Comparison of ENCODE assay signal across 13 cellular contexts in the genomic region with DNA sequence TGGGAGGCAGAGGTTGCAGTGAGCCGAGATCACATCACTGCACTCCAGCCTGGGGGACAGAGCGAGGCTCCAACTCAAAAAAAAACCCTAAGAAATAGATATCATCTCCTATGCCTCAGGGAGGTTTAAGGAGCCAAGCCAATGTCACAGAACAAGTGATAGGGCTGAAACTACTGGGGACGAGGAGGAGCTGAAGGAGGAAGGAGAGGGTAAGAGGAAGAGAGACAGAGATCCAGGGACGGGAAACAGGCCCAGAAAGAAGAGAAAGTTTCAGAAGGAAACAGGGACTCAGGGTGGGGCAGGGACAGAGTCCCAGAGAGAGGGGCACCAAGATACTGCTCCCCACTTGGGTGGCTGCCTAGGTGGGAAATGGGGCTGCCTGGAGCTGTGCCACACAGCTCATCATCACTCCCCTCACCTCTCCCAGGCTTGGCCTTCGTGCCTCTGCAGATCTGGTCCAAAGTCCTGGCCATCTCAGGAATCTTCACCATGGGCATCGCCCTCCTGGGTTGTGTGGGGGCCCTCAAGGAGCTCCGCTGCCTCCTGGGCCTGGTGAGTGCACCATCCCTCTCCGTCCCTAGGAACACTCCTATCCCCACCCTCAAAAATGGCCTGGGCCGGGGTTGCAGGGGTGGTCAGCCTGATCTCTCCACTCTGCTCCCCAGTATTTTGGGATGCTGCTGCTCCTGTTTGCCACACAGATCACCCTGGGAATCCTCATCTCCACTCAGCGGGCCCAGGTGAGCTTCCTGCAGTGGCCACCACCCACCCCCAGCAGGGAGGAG. TPM values are rescaled to one million over a fixed set of nuclear protein-coding genes. Genes with fewer than 3 reads are reported as not detected.
A peak's percentile ranks its signal among the peaks of the same experiment; 100 is the strongest.
DNase-seq lines count a peak whose midpoint lies in the region; ATAC-seq and TF ChIP-seq lines count a peak whose summit lies in the region.
"Had no signal": no experiment of that assay in that cellular context is flagged by ENCODE, and none has a peak within 500 bp of the region (broad histone marks: within the 10 kb centered on the region; RNA-seq: fewer than 3 reads in every experiment).

No MANE protein-coding gene starts in this region.

- H3K9me2 ChIP-seq in GM23338 (ENCODE audit: insufficient read depth), result no peaks in the 10 kb centered on the region

- no peaks in the 10 kb centered on the region for H3K79me2 ChIP-seq in GM23338 (replicated peaks; ENCODE audit: insufficient read depth)

- H3K9me3 ChIP-seq in CD4-positive, alpha-beta memory T cell (ENCODE audit: control insufficient read depth in 1 of 2, low read length in 2 of 2), result no peaks in the 10 kb centered on the region
- H3K9me3 ChIP-seq: right atrium auricular region had no signal

- H3K4me3 ChIP-seq in CD4-positive, alpha-beta memory T cell (ENCODE audit: low read length in 2 of 2), result peak overlapping the region in 1 of 2 donors; percentile 82
- H3K4me3 ChIP-seq in GM23338, result no peak overlapping the region

- no peak for TF ChIP-seq CTCF in GM23338 (conservative IDR thresholded peaks at IDR 0.05; ENCODE audit: low read depth in 2 of 2)

- H3K4me1 Mint-ChIP-seq in CD4-positive, alpha-beta memory T cell, result peaks cover 43 to 74% (median 58%) of the 10 kb centered on the region in 4 donors
- peaks cover 24% of the 10 kb centered on the region for H3K4me1 Mint-ChIP-seq in GM23338
- peaks cover 64% of the 10 kb centered on the region for H3K4me1 Mint-ChIP-seq in activated naive CD8-positive, alpha-beta T cell (ENCODE audit: low read depth)
- peaks cover 35 to 88% (median 79%) of the 10 kb centered on the region in 4 donors for H3K4me1 Mint-ChIP-seq in naive thymus-derived CD8-positive, alpha-beta T cell

- peaks cover 34 to 47% of the 10 kb centered on the region in 2 donors for H3K36me3 Mint-ChIP-seq in CD4-positive, alpha-beta memory T cell
- peaks cover 19% of the 10 kb centered on the region for H3K36me3 Mint-ChIP-seq in GM23338 (ENCODE audit: low read depth)
- H3K36me3 Mint-ChIP-seq in activated naive CD8-positive, alpha-beta T cell, result no peaks in the 10 kb centered on the region
- H3K36me3 Mint-ChIP-seq in naive thymus-derived CD8-positive, alpha-beta T cell, result peaks cover 0 to 33% (median 5%) of the 10 kb centered on the region in 3 donors

- H3F3A ChIP-seq in GM23338 (replicated peaks; ENCODE audit: low read depth), result peaks cover 10% of the 10 kb centered on the region; the same call in 1 of the 2 replicates

- H3K4me3 Mint-ChIP-seq in CD4-positive, alpha-beta memory T cell, result peak overlapping the region; percentile 98 to 100 (median 100)
- H3K4me3 Mint-ChIP-seq in GM23338, result peak overlapping the region; percentile 38; the same call in 2 of the 3 replicates
- H3K4me3 Mint-ChIP-seq in activated naive CD8-positive, alpha-beta T cell, result peak overlapping the region; percentile 99
- peak overlapping the region; percentile 87 to 100 (median 99) for H3K4me3 Mint-ChIP-seq in naive thymus-derived CD8-positive, alpha-beta T cell

- no peaks in the 10 kb centered on the region for H3K27me3 ChIP-seq in CD4-positive, alpha-beta memory T cell (ENCODE audit: insufficient read depth, low read length)
- H3K27me3 ChIP-seq in GM23338 (ENCODE audit: insufficient read depth), result peaks cover 24% of the 10 kb centered on the region
- H3K27me3 ChIP-seq: right atrium auricular region had no signal

- H3K27me3 Mint-ChIP-seq in CD4-positive, alpha-beta memory T cell, result no peaks in the 10 kb centered on the region
- H3K27me3 Mint-ChIP-seq in GM23338 (ENCODE audit: insufficient read depth, low read depth, poor library complexity), result peaks cover 44% of the 10 kb centered on the region
- no peaks in the 10 kb centered on the region for H3K27me3 Mint-ChIP-seq in activated naive CD8-positive, alpha-beta T cell
- no peaks in the 10 kb centered on the region for H3K27me3 Mint-ChIP-seq in naive thymus-derived CD8-positive, alpha-beta T cell

- H3K27ac ChIP-seq in CD4-positive, alpha-beta memory T cell (ENCODE audit: low read depth, low read length), result peak overlapping the region; percentile 38
- no peak overlapping the region for H3K27ac ChIP-seq in GM23338 (ENCODE audit: low read depth)
- H3K27ac ChIP-seq: right atrium auricular region, VCaP had no signal

- H3K36me3 ChIP-seq in CD4-positive, alpha-beta memory T cell (ENCODE audit: insufficient read depth, low read length), result peaks cover 7% of the 10 kb centered on the region
- H3K36me3 ChIP-seq in GM23338 (ENCODE audit: insufficient read depth), result peaks cover 4% of the 10 kb centered on the region; the same call in 1 of the 2 replicates

- H3K4me2 ChIP-seq in GM23338, result no peak overlapping the region

- POLR2A ChIA-PET in CD4-positive, alpha-beta memory T cell (lab: Charles Lee; ENCODE audit: partially characterized antibody), result interaction anchor here (1.5 kb wide), 1 partner anchor 8 kb away, joined by 4 read pairs; no protein-coding TSS in a partner anchor
- POLR2A ChIA-PET in naive thymus-derived CD8-positive, alpha-beta T cell (lab: Charles Lee), result interaction anchor here (0.9 to 1.3 kb wide), 2 partner anchors 15 to 115 kb away, joined by 4 to 6 read pairs; partner anchors contain the start of gene PIH1D1

- intact Hi-C loops in CD4-positive, alpha-beta memory T cell (cut with micrococcal nuclease), result no loop called here

- H3K4me1 ChIP-seq in CD4-positive, alpha-beta memory T cell (ENCODE audit: insufficient read depth, low read length), result peaks cover 68% of the 10 kb centered on the region
- H3K4me1 ChIP-seq in GM23338 (ENCODE audit: insufficient read depth), result peaks cover 15% of the 10 kb centered on the region

- H3K27ac Mint-ChIP-seq in CD4-positive, alpha-beta memory T cell, result peak overlapping the region; percentile 29 to 100 (median 95)
- no peak overlapping the region for H3K27ac Mint-ChIP-seq in GM23338
- peak overlapping the region; percentile 91 for H3K27ac Mint-ChIP-seq in activated naive CD8-positive, alpha-beta T cell
- peak overlapping the region; percentile 89 to 100 (median 98) for H3K27ac Mint-ChIP-seq in naive thymus-derived CD8-positive, alpha-beta T cell

- DNase-seq in CD4-positive, alpha-beta memory T cell, result no peak
- DNase-seq in GM23338 (ENCODE audit: low spot score) (no peak), NCI-H1105 treated with DMSO at 0.1 percent for 48 hours (lab: John Stamatoyannopoulos, UW) (no peak), NCI-H128 (lab: John Stamatoyannopoulos, UW; ENCODE audit: unreplicated experiment) (no peak), DMS 273 treated with DMSO at 0.1 percent for 48 hours (lab: John Stamatoyannopoulos, UW) (no peak)
- no peak for DNase-seq in naive thymus-derived CD8-positive, alpha-beta T cell
- DNase-seq: NCI-H524 had no signal

- CTCF ChIA-PET in CD4-positive, alpha-beta memory T cell (lab: Charles Lee; ENCODE audit: partially characterized antibody), result interaction anchor here (0.8 to 1.5 kb wide), 5 partner anchors 9 to 110 kb away, joined by 3 to 4 read pairs (median 4); no protein-coding TSS in a partner anchor

- H4K20me1 ChIP-seq in GM23338 (replicated peaks; ENCODE audit: insufficient read depth), result peaks cover 8% of the 10 kb centered on the region; the same call in 1 of the 2 replicates

- ATAC-seq in GM23338, result no peak
- ATAC-seq in naive thymus-derived CD8-positive, alpha-beta T cell, result no peak
- no peak for ATAC-seq in HG03442 (IDR thresholded peaks at IDR 0.05; ENCODE audit: unreplicated experiment)
- ATAC-seq: Right ventricle myocardium inferior had no signal

- no peaks in the 10 kb centered on the region for H3K9me3 Mint-ChIP-seq in CD4-positive, alpha-beta memory T cell
- no peaks in the 10 kb centered on the region; the same call in 2 of the 3 replicates for H3K9me3 Mint-ChIP-seq in GM23338
- H3K9me3 Mint-ChIP-seq in activated naive CD8-positive, alpha-beta T cell (ENCODE audit: low read depth), result no peaks in the 10 kb centered on the region
- no peaks in the 10 kb centered on the region for H3K9me3 Mint-ChIP-seq in naive thymus-derived CD8-positive, alpha-beta T cell

- H2AFZ ChIP-seq in GM23338, result no peak overlapping the region

TF ChIP-seq in GM23338, 12 proteins besides CTCF, POLR2A, EP300 and RAD21 (continues in another document):
- TF ChIP-seq CREB1 (CRISPR knock-in tag; IDR thresholded peaks at IDR 0.05; ENCODE audit: low read depth), result no peak
- TF ChIP-seq JUNB (IDR thresholded peaks at IDR 0.05; ENCODE audit: unreplicated experiment), result no peak
- TF ChIP-seq STAT1 (IDR thresholded peaks at IDR 0.05; ENCODE audit: unreplicated experiment), result no peak

RNA-seq across cellular contexts. Expression of gene CD37, which starts 1.5 kb away (rescaled TPM):
- total RNA-seq in CD4-positive, alpha-beta memory T cell, result 100 to 1,000 TPM; 330 to 347 TPM
- 100 to 1,000 TPM; 109 to 192 TPM for polyA plus RNA-seq in CD4-positive, alpha-beta memory T cell
- total RNA-seq in GM23338 (2014; rRNA removed; shearing (Covaris generic)), result not detected in 2 replicates
- 106 and 114 TPM in 2 replicates for polyA plus RNA-seq in GM23338 (2016; fragmentation: Nextera tagmentation; extraction: Ambion mirVana)
- 100 to 1,000 TPM; 328 to 337 TPM for total RNA-seq in naive thymus-derived CD8-positive, alpha-beta T cell
- 100 to 1,000 TPM; 148 to 192 (median 177) TPM for polyA plus RNA-seq in naive thymus-derived CD8-positive, alpha-beta T cell

RNA-seq across cellular contexts. Expression of gene SLC6A16, which starts 11.7 kb away (rescaled TPM):
- total RNA-seq in CD4-positive, alpha-beta memory T cell, result 1 to 10 TPM; 4.3 to 5.1 TPM
- polyA plus RNA-seq in CD4-positive, alpha-beta memory T cell, result 1 to 10 TPM; 1.1 to 1.8 TPM
- total RNA-seq in GM23338 (2014; rRNA removed; shearing (Covaris generic)), result 0.31 and 1.6 TPM in 2 replicates
- polyA plus RNA-seq in GM23338 (2016; fragmentation: Nextera tagmentation; extraction: Ambion mirVana), result 1.4 and 1.8 TPM in 2 replicates
- total RNA-seq in naive thymus-derived CD8-positive, alpha-beta T cell, result 1 to 10 TPM; 6.0 to 6.9 TPM
- 1 to 10 TPM in 2 of 3 donors, under 1 TPM in 1; 0.97 to 1.5 (median 1.4) TPM for polyA plus RNA-seq in naive thymus-derived CD8-positive, alpha-beta T cell

RNA-seq across cellular contexts. Expression of gene TEAD2, which starts 25.5 kb away (rescaled TPM):
- not detected for total RNA-seq in CD4-positive, alpha-beta memory T cell
- not detected for polyA plus RNA-seq in CD4-positive, alpha-beta memory T cell
- total RNA-seq in GM23338 (2014; rRNA removed; shearing (Covaris generic)), result 74.4 and 82.5 TPM in 2 replicates
- 30.3 and 34.3 TPM in 2 replicates for polyA plus RNA-seq in GM23338 (2016; fragmentation: Nextera tagmentation; extraction: Ambion mirVana)
- under 1 TPM; 0.21 to 0.49 TPM for total RNA-seq in naive thymus-derived CD8-positive, alpha-beta T cell
- polyA plus RNA-seq in naive thymus-derived CD8-positive, alpha-beta T cell, result under 1 TPM in 1 of 3 donors, not detected in 2; 0.07 TPM

RNA-seq across cellular contexts. Expression of gene DKKL1, which starts 27.0 kb away (rescaled TPM):
- not detected for total RNA-seq in CD4-positive, alpha-beta memory T cell
- not detected for polyA plus RNA-seq in CD4-positive, alpha-beta memory T cell
- 0.76 TPM in 1 of 2 replicates, not detected in the other for total RNA-seq in GM23338 (2014; rRNA removed; shearing (Covaris generic))
- 2.9 and 3.6 TPM in 2 replicates for polyA plus RNA-seq in GM23338 (2016; fragmentation: Nextera tagmentation; extraction: Ambion mirVana)
- not detected for total RNA-seq in naive thymus-derived CD8-positive, alpha-beta T cell
- polyA plus RNA-seq in naive thymus-derived CD8-positive, alpha-beta T cell, result not detected
- total RNA-seq: right atrium auricular region, Right ventricle myocardium inferior, temporal lobe had no signal

RNA-seq across cellular contexts. Expression of gene KASH5, which starts 51.4 kb away (rescaled TPM):
- under 1 TPM; 0.23 to 0.69 TPM for total RNA-seq in CD4-positive, alpha-beta memory T cell
- not detected for polyA plus RNA-seq in CD4-positive, alpha-beta memory T cell
- not detected in 2 replicates for total RNA-seq in GM23338 (2014; rRNA removed; shearing (Covaris generic))
- polyA plus RNA-seq in GM23338 (2016; fragmentation: Nextera tagmentation; extraction: Ambion mirVana), result 0.44 TPM in 1 of 2 replicates, not detected in the other
- under 1 TPM in 1 of 2 experiments, not detected in 1; 0.36 TPM for total RNA-seq in naive thymus-derived CD8-positive, alpha-beta T cell
- under 1 TPM in 1 of 3 donors, not detected in 2; 0.22 TPM for polyA plus RNA-seq in naive thymus-derived CD8-positive, alpha-beta T cell
- total RNA-seq: right atrium auricular region, Right ventricle myocardium inferior, temporal lobe had no signal

Comparison
In these comparisons a context has a peak if more than half of its experiments do, and no peak if none do; other contexts are left out.
1. H3K4me3 Mint-ChIP-seq: peak in every context shown above with its lines; median percentile 100 in CD4-positive, alpha-beta memory T cell; 99 in activated naive CD8-positive, alpha-beta T cell; 99 in naive thymus-derived CD8-positive, alpha-beta T cell; 38 in GM23338.
2. RNA of gene CD37, which starts 1.5 kb away (total RNA-seq): 330 to 347 TPM in CD4-positive, alpha-beta memory T cell and 328 to 337 TPM in naive thymus-derived CD8-positive, alpha-beta T cell; not detected in GM23338; every median in the first group is over 100 times any median in the second.
3. RNA of gene TEAD2, which starts 25.5 kb away (total RNA-seq): 74.4 to 82.5 TPM in GM23338; 0.21 to 0.49 TPM in naive thymus-derived CD8-positive, alpha-beta T cell and not detected in CD4-positive, alpha-beta memory T cell; every median in the first group is over 10 times any median in the second.